Comparison of ENCODE assay signal across 8 cellular contexts in genomic region chr12:118372541-118373495, GRCh38. TPM values are rescaled to one million over a fixed set of nuclear protein-coding genes. Genes with fewer than 3 reads are reported as not detected.
DNase-seq lines count a peak whose midpoint lies in the region; TF ChIP-seq lines count a peak whose summit lies in the region.

TSS of gene TAOK3 (minus strand) at chr12:118372907. CDS start at chr12:118255567, 117,340 bp downstream.

- peak within 1 kb of the TSS; percentile 71 for H3K14ac ChIP-seq in neuronal stem cell (ENCODE audit: low read length)

- H3K9me3 ChIP-seq in neuronal stem cell (replicated peaks in 1 of 2; ENCODE audit: control insufficient read depth in 2 of 2, insufficient read depth in 1 of 2, low read depth in 1 of 2, low read length in 2 of 2) = no peaks in the 10 kb centered on the region

- H2BK15ac ChIP-seq in neuronal stem cell (ENCODE audit: low read length) = no peak within 1 kb of the TSS

- no peaks in the 10 kb centered on the region for H3K36me3 ChIP-seq in neuronal stem cell (replicated peaks in 1 of 2; ENCODE audit: control insufficient read depth in 2 of 2, insufficient read depth in 2 of 2, low read length in 2 of 2)

- in situ Hi-C loops in SK-MEL-5 (cut with HindIII; ENCODE audit: low pct_unique_long_range_greater_than_20kb, low sequenced_read_pairs) = loop anchor here (10.0 kb wide), 1 partner anchor 188 kb away; no protein-coding TSS in a partner anchor

- H3K27ac ChIP-seq in neuronal stem cell (replicated peaks; ENCODE audit: low read length) = no peak within 1 kb of the TSS

- peak within 1 kb of the TSS; percentile 99 for H2AFZ ChIP-seq in neuronal stem cell (ENCODE audit: low read length)

- H3K4me3 ChIP-seq in neuronal stem cell (ENCODE audit: low read length in 2 of 2) = peak within 1 kb of the TSS; percentile 90 to 97

- no peak within 1 kb of the TSS for H4K8ac ChIP-seq in neuronal stem cell (ENCODE audit: low read depth, low read length)

- peaks cover 3% of the 10 kb centered on the region for H3K79me1 ChIP-seq in neuronal stem cell (ENCODE audit: low read depth, low read length)

- POLR2A ChIA-PET in HEK293T (lab: Yijun Ruan, JAX) = interaction anchor here (0.6 to 0.9 kb wide), 3 partner anchors 7 to 313 kb away, joined by 3 to 6 read pairs (median 3); no protein-coding TSS in a partner anchor

- CTCF ChIA-PET in HEK293T (lab: Yijun Ruan, JAX) = interaction anchor here (1.0 kb wide), 1 partner anchor 192 kb away, joined by 5 read pairs; no protein-coding TSS in a partner anchor

- TF ChIP-seq CTCF in subcutaneous adipose tissue (IDR thresholded peaks at IDR 0.05; ENCODE audit: low read depth) = no peak

- H4K91ac ChIP-seq in neuronal stem cell (ENCODE audit: low read depth, low read length, poor library complexity) = no peak within 1 kb of the TSS

- no peak within 1 kb of the TSS for H2BK12ac ChIP-seq in neuronal stem cell (ENCODE audit: low read length)

- peaks cover 8 to 28% (median 19%) of the 10 kb centered on the region in 3 experiments for H3K27me3 ChIP-seq in neuronal stem cell (ENCODE audit: control insufficient read depth in 3 of 3, insufficient read depth in 3 of 3, low read depth in 1 of 3, low read length in 3 of 3)

- no peak within 1 kb of the TSS for H2AK5ac ChIP-seq in neuronal stem cell (ENCODE audit: low read depth, low read length)

- peak within 1 kb of the TSS; percentile 81 for H3K9ac ChIP-seq in neuronal stem cell (ENCODE audit: low read depth, low read length, poor library complexity)

- peak within 1 kb of the TSS; percentile 80 for H3K23ac ChIP-seq in neuronal stem cell (ENCODE audit: low read depth, low read length, poor library complexity)

- no CpG with 5 or more reads among the region's 75 CpGs for WGBS in neuronal stem cell (ENCODE audit: extremely low coverage in 2 of 2, insufficient read length in 2 of 2, insufficient replicate concordance in 1 of 2), 2 donors

- H3K4ac ChIP-seq in neuronal stem cell (ENCODE audit: low read length) = no peak within 1 kb of the TSS

- peak within 1 kb of the TSS; percentile 53 for H2BK5ac ChIP-seq in neuronal stem cell (ENCODE audit: low read length)

- H2BK120ac ChIP-seq in neuronal stem cell (ENCODE audit: low read depth, low read length) = peak within 1 kb of the TSS; percentile 72

- H3K4me1 ChIP-seq in neuronal stem cell (ENCODE audit: control insufficient read depth in 2 of 2, insufficient read depth in 1 of 2, low read depth in 1 of 2, low read length in 2 of 2) = peaks cover 3 to 8% of the 10 kb centered on the region in 2 donors

- peak within 1 kb of the TSS; percentile 71 for H3K18ac ChIP-seq in neuronal stem cell (ENCODE audit: low read length)

- peak; percentile 97 for DNase-seq in GF-D8 (lab: John Stamatoyannopoulos, UW)
- peak; percentile 93 for DNase-seq in HEK293T (ENCODE audit: extremely low spot score)
- DNase-seq in MV-4-11 (lab: John Stamatoyannopoulos, UW) = peak; percentile 98
- peak; percentile 99 for DNase-seq in SK-MEL-5 (ENCODE audit: low read depth, low spot score)
- DNase-seq in activated naive CD4-positive, alpha-beta T cell treated with Interleukin-2 at 50 U/mL for 16 hours = peak; percentile 98
- peak; percentile 96 for DNase-seq in foreskin melanocyte
- peak; percentile 96 for DNase-seq in neuronal stem cell (ENCODE audit: low spot score)

- H3K4me2 ChIP-seq in neuronal stem cell (ENCODE audit: insufficient read depth, low read length, poor library complexity, severe bottlenecking) = peak within 1 kb of the TSS; percentile 100

TF ChIP-seq in HEK293T, 16 proteins besides CTCF, POLR2A, EP300 and RAD21:
- 0 out of 2 replicates have a peak, but pooled peaks have one; percentile 16 for TF ChIP-seq L3MBTL2 (conservative IDR thresholded peaks at IDR 0.05)
- no peak for TF ChIP-seq ZNF384 (IDR thresholded peaks at IDR 0.05)
- peak; percentile 70 for TF ChIP-seq PKNOX1 (IDR thresholded peaks at IDR 0.05)
- peak; percentile 27; the same call in 1 of the 2 replicates for TF ChIP-seq ELF4 (IDR thresholded peaks at IDR 0.05)
- TF ChIP-seq CTBP1 (IDR thresholded peaks at IDR 0.05; ENCODE audit: borderline replicate concordance) = no peak
- TF ChIP-seq NFRKB (IDR thresholded peaks at IDR 0.05) = no peak

RNA-seq across cellular contexts. Expression of gene TAOK3, which starts in this region (rescaled TPM):
- 36.5 and 39.0 TPM in 2 replicates for total RNA-seq in SK-MEL-5 (2014; rRNA removed; shearing (Covaris generic))
- 33.2 and 41.8 TPM in 2 replicates for polyA plus RNA-seq in SK-MEL-5 (2015; cell fraction: cytosol; rRNA removed)
- 36.5 and 41.5 TPM in 2 replicates for polyA plus RNA-seq in SK-MEL-5 (2015; cell fraction: nucleus; rRNA removed)
- 4.1 TPM for polyA plus RNA-seq in neuronal stem cell (2013, experiment 1 of 2)
- polyA plus RNA-seq in neuronal stem cell (2013, experiment 2 of 2) = 4.5 TPM
- total RNA-seq in subcutaneous adipose tissue = 10 to 100 TPM; 48.8 to 78.0 (median 54.7) TPM
